ENCODE assay signal across 30 cellular contexts in the genomic region with DNA sequence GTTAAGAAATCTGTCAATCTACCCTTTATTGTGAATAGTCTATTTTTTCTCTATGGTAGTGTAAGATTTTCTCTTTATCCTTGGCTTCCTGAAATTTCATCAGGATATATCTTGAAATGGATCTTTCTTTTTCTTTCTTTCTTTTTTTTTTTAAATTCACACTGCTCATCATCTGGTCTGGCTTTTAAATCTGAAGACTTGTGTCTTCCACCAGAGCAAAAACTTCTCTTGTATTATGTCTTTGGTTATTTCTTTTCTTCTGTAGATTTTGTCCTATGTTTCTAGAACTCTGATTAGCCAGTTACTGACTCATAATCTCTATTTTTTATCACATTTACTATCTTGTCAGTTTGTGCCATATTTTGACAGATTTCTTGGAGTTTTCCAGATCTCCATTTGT.
"Had no signal": no experiment of that assay in that cellular context is flagged by ENCODE, and none has a peak within 500 bp of the region (broad histone marks: within the 10 kb centered on the region; RNA-seq: fewer than 3 reads in every experiment).

No MANE protein-coding gene starts in this region.

- DNase-seq: Karpas-422, NCI-H1048, NCI-H1092 treated with DMSO at 0.1 percent for 48 hours, NCI-H1105 treated with DMSO at 0.1 percent for 48 hours, NCI-H1417, NCI-H1436, NCI-H146, NCI-H1694, NCI-H187, NCI-H1930, NCI-H2029 treated with DMSO at 0.1 percent for 48 hours, NCI-H2081 treated with DMSO at 0.1 percent for 48 hours, NCI-H2107, NCI-H2171, NCI-H226, NCI-H446 treated with DMSO at 0.1 percent for 48 hours, NCI-H510A, NCI-H524, NCI-H526, NCI-H69, NCI-H748 treated with DMSO at 0.1 percent for 48 hours, NCI-H82, PC-9, SHP77, SIG-M5, SJCRH30 had no signal

- FAIRE-seq: RCC 7860 had no signal

- H3K4me2 ChIP-seq: KMS-11, PC-9 had no signal

- H3K27ac ChIP-seq: KMS-11, PC-9, RWPE1, SK-N-MC had no signal

- H3K9ac ChIP-seq: KMS-11 had no signal

- H3K4me3 ChIP-seq: PC-9, SJCRH30, SK-N-MC had no signal

- H3K27me3 ChIP-seq: SJCRH30 had no signal

- H3K36me3 ChIP-seq: SJCRH30 had no signal
